2 cellular contexts compared by ENCODE assay signal in the genomic region with DNA sequence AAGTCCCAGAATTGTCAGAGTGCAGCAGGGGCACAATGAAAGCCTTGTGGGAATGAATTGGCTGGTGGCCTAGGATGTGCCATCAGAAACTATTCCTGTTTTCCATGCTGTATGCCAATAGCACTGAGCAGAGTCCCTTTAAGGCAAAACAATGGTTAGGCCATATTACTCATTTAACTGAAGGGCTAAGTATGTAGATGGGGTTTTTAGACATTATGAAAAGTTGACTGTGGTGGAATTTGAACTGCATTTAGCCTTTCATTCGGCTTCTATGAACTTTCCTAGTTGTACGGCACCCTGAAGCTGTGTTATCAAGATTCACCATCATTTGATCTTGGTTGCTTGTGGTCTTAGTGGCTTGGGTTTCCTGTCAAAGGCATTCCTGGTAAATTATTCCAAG.
TF ChIP-seq lines count a peak whose summit lies in the region.

No MANE protein-coding gene starts in this region.

TF ChIP-seq in SK-N-SH, 30 proteins besides CTCF, POLR2A, EP300 and RAD21 (continued from another document):
- TF ChIP-seq FOXM1 (IDR thresholded peaks at IDR 0.05; ENCODE audit: low read depth) (no peak), SMC3 (IDR thresholded peaks at IDR 0.05; ENCODE audit: low read depth, low read length) (no peak), GABPA (IDR thresholded peaks at IDR 0.05; ENCODE audit: low read depth) (no peak), ELF1 (IDR thresholded peaks at IDR 0.05) (no peak), ZBTB33 (IDR thresholded peaks at IDR 0.05; ENCODE audit: borderline replicate concordance, low read depth) (no peak), TAF1 (IDR thresholded peaks at IDR 0.05; ENCODE audit: borderline replicate concordance, low read depth, low read length) (no peak), YY1 (IDR thresholded peaks at IDR 0.05; ENCODE audit: low read depth) (no peak), NFIC (IDR thresholded peaks at IDR 0.05; ENCODE audit: borderline replicate concordance) (peak; percentile 29; the same call in 1 of the 2 replicates), PBX3 (IDR thresholded peaks at IDR 0.05) (peak; percentile 3; the same call in 1 of the 2 replicates), JUND (IDR thresholded peaks at IDR 0.05) (peak; percentile 16; the same call in 1 of the 2 replicates), FOSL2 (IDR thresholded peaks at IDR 0.05; ENCODE audit: borderline replicate concordance, low read depth) (no peak), MEF2A (IDR thresholded peaks at IDR 0.05; ENCODE audit: borderline replicate concordance, low read depth) (no peak), CHD2 (IDR thresholded peaks at IDR 0.05; ENCODE audit: low read length, partially characterized antibody) (no peak), NRF1 (IDR thresholded peaks at IDR 0.05; ENCODE audit: low read depth, low read length) (no peak), MAX (IDR thresholded peaks at IDR 0.05; ENCODE audit: low read depth) (no peak), SIN3A (IDR thresholded peaks at IDR 0.05; ENCODE audit: borderline replicate concordance, low read depth, low read length) (no peak), RCOR1 (IDR thresholded peaks at IDR 0.05; ENCODE audit: low read length) (no peak), TCF12 (IDR thresholded peaks at IDR 0.05) (no peak; the same call in 1 of the 2 replicates), FOXJ3 (CRISPR knock-in tag; IDR thresholded peaks at IDR 0.05) (no peak), IRF3 (IDR thresholded peaks at IDR 0.05; ENCODE audit: low read depth, low read length) (no peak)
- TF ChIP-seq, protein P1, sequence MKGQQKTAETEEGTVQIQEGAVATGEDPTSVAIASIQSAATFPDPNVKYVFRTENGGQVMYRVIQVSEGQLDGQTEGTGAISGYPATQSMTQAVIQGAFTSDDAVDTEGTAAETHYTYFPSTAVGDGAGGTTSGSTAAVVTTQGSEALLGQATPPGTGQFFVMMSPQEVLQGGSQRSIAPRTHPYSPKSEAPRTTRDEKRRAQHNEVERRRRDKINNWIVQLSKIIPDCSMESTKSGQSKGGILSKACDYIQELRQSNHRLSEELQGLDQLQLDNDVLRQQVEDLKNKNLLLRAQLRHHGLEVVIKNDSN (IDR thresholded peaks at IDR 0.05; ENCODE audit: borderline replicate concordance, low read depth), result no peak
- TF ChIP-seq, protein P2, sequence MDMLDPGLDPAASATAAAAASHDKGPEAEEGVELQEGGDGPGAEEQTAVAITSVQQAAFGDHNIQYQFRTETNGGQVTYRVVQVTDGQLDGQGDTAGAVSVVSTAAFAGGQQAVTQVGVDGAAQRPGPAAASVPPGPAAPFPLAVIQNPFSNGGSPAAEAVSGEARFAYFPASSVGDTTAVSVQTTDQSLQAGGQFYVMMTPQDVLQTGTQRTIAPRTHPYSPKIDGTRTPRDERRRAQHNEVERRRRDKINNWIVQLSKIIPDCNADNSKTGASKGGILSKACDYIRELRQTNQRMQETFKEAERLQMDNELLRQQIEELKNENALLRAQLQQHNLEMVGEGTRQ (IDR thresholded peaks at IDR 0.05; ENCODE audit: borderline replicate concordance, low read depth, low read length), result no peak

TF ChIP-seq in SK-N-SH treated with all-trans-retinoic acid at 6 μM for 48 hours, 23 proteins besides CTCF, POLR2A, EP300 and RAD21 (continued from another document):
- TF ChIP-seq PATZ1 (CRISPR knock-in tag; IDR thresholded peaks at IDR 0.05; ENCODE audit: borderline replicate concordance), result no peak
- TF ChIP-seq ZNF8 (CRISPR knock-in tag; IDR thresholded peaks at IDR 0.05), result no peak
- no peak for TF ChIP-seq ZNF565 (CRISPR knock-in tag; conservative IDR thresholded peaks at IDR 0.05; ENCODE audit: low read depth)
- no peak for TF ChIP-seq ESRRG (CRISPR knock-in tag; IDR thresholded peaks at IDR 0.05)
- TF ChIP-seq SNAI2 (CRISPR knock-in tag; IDR thresholded peaks at IDR 0.05), result no peak
- TF ChIP-seq PPARA (CRISPR knock-in tag; IDR thresholded peaks at IDR 0.05; ENCODE audit: borderline replicate concordance), result no peak
